In the genomic region with DNA sequence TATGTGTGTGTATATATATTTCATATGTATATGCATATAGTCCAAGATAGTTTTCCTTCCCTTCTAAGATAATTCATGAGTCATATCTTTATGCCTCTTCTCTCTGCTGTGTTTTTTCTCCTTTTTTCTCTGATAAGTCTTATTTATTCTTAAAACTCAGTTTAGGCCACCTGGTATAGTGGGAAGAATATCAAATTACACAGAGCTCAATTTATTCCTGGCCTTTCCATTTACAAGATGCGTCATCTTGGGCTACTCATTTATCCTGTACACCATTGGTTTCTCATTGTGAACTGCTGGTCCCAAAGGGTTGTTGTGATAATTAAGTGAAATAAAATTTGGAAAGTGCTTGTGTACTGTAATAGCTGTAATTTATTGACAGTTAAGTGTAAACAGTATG, we compare ENCODE assay signal across 26 cellular contexts. TPM values are rescaled to one million over a fixed set of nuclear protein-coding genes. Genes with fewer than 3 reads are reported as not detected.
DNase-seq lines count a peak whose midpoint lies in the region; ATAC-seq, FAIRE-seq and TF ChIP-seq lines count a peak whose summit lies in the region.
"Had no signal": no experiment of that assay in that cellular context is flagged by ENCODE, and none has a peak within 500 bp of the region (broad histone marks: within the 10 kb centered on the region; RNA-seq: fewer than 3 reads in every experiment).

No MANE protein-coding gene starts in this region.

- H3K9ac ChIP-seq in HepG2 (ENCODE audit: insufficient read depth, low read depth, low read length) = no peak overlapping the region
- H3K9ac ChIP-seq: BLaER1 had no signal

- no peaks in the 10 kb centered on the region for H3K4me1 ChIP-seq in HepG2 (ENCODE audit: insufficient read depth, low read length)
- H3K4me1 ChIP-seq: BLaER1, pancreas, tibial artery had no signal

- DNase-seq in HEK293T (ENCODE audit: extremely low spot score) (peak; percentile 6), NCI-H146 treated with DMSO at 0.1 percent for 48 hours (lab: John Stamatoyannopoulos, UW; ENCODE audit: unreplicated experiment) (peak; percentile 65), NCI-H2227 treated with DMSO at 0.1 percent for 48 hours (lab: John Stamatoyannopoulos, UW) (peak; percentile 84), fibroblast of mammary gland (ENCODE audit: low read depth) (peak; percentile 5), HepG2 (ENCODE audit: low spot score) (no peak), NCI-H1417 treated with DMSO at 0.1 percent for 48 hours (lab: John Stamatoyannopoulos, UW) (no peak)
- DNase-seq: activated CD4-positive, alpha-beta T cell treated with anti-CD3 and anti-CD28 coated beads for 48 hours; activated effector memory CD4-positive, alpha-beta T cell treated with anti-CD3 and anti-CD28 coated beads, Interleukin-2, amount 50 U/mL, for 16 hours; activated naive CD8-positive, alpha-beta T cell treated with anti-CD3 and anti-CD28 coated beads for 36 hours; activated T-cell treated with anti-CD3 and anti-CD28 coated beads, Interleukin-2, amount 50 U/mL, for 1 hour; aorta; DMS79 treated with DMSO at 0.1 percent for 48 hours; endodermal cell; GF-D8; left cardiac atrium; nephron progenitor cell; pancreas; stimulated activated CD4-positive, alpha-beta T cell treated with anti-CD3 and anti-CD28 coated beads, Interleukin-2, amount 100 ng/mL, for 24 hours; tibial artery had no signal

- no peak for FAIRE-seq in HepG2 (lab: Jason Lieb, UNC)

- TF ChIP-seq RAD21 in HepG2 (CRISPR knock-in tag; IDR thresholded peaks at IDR 0.05) = no peak

- POLR2A ChIA-PET in HEK293T (lab: Yijun Ruan, JAX) = interaction anchor here (0.6 to 1.0 kb wide), 2 partner anchors 19 to 61 kb away, joined by 3 to 4 read pairs; a partner anchor contains a TSS
- POLR2A ChIA-PET in HepG2 (lab: Yijun Ruan, JAX) = no interaction called here

- H3K4me3 ChIP-seq in fibroblast of mammary gland (ENCODE audit: control insufficient read depth, low read depth, low read length) (no peak overlapping the region), HepG2 (replicated peaks in 1 of 3; ENCODE audit: insufficient read depth in 1 of 3, low read depth in 2 of 3, low read length in 3 of 3) (no peak overlapping the region)
- H3K4me3 ChIP-seq: BLaER1, cardiac muscle cell, pancreas, smooth muscle cell, tibial artery had no signal

- H3K36me3 ChIP-seq in HepG2 (replicated peaks in 1 of 2; ENCODE audit: control insufficient read depth in 1 of 2, insufficient read depth in 2 of 2, low read length in 2 of 2) = no peaks in the 10 kb centered on the region
- H3K36me3 ChIP-seq: BLaER1, cardiac muscle cell, pancreas, tibial artery had no signal

- intact Hi-C loops in HepG2 (cut with micrococcal nuclease; ENCODE audit: unreplicated experiment) = no loop called here

- BruUV-seq in HepG2 (replicated peaks; lab: Mats Ljungman, UMichigan) = no TSS peak

- no peaks in the 10 kb centered on the region for H3K9me3 ChIP-seq in HepG2 (ENCODE audit: low read length)
- H3K9me3 ChIP-seq: BLaER1, pancreas, tibial artery had no signal

- CTCF ChIA-PET in HEK293T (lab: Yijun Ruan, JAX) = interaction anchor here (0.6 to 0.7 kb wide), 2 partner anchors 17 to 541 kb away, joined by 3 to 5 read pairs; no protein-coding TSS in a partner anchor
- CTCF ChIA-PET in HepG2 (lab: Yijun Ruan, JAX; ENCODE audit: low intra/inter-chr PET ratio, low total read pairs) = no interaction called here

- no peak overlapping the region for H3K4me2 ChIP-seq in HepG2 (ENCODE audit: low read depth, low read length)
- H3K4me2 ChIP-seq: BLaER1, smooth muscle cell had no signal

- no peak for TF ChIP-seq EP300 in HepG2 (IDR thresholded peaks at IDR 0.05; ENCODE audit: low read depth in 2 of 2, low read length in 2 of 2)
- TF ChIP-seq EP300 in HepG2 (CRISPR knock-in tag; IDR thresholded peaks at IDR 0.05; ENCODE audit: borderline replicate concordance) = no peak

- H3K79me2 ChIP-seq in HepG2 (ENCODE audit: insufficient read depth, low read length) = no peaks in the 10 kb centered on the region

- no peak for TF ChIP-seq POLR2A in HepG2 (IDR thresholded peaks at IDR 0.05; ENCODE audit: insufficient read depth in 1 of 2, low read depth in 2 of 2, low read length in 2 of 2)

- no peak overlapping the region for H3K27ac ChIP-seq in HepG2 (ENCODE audit: extremely low read length, insufficient read depth, low read length)
- H3K27ac ChIP-seq: BLaER1, cardiac muscle cell, pancreas, tibial artery had no signal

- H3K27me3 ChIP-seq in HepG2 (ENCODE audit: control insufficient read depth in 1 of 2, insufficient read depth in 2 of 2, low read length in 2 of 2) = no peaks in the 10 kb centered on the region
- H3K27me3 ChIP-seq: BLaER1, cardiac muscle cell, pancreas, tibial artery had no signal

- no peaks in the 10 kb centered on the region for H4K20me1 ChIP-seq in HepG2 (ENCODE audit: insufficient read depth, low read length)
- H4K20me1 ChIP-seq: BLaER1 had no signal

- in situ Hi-C loops in HepG2 (cut with HindIII; ENCODE audit: extremely low pct_ligation_motif_present, low pct_unique_long_range_greater_than_20kb) = no loop called here

- ATAC-seq in HepG2 = no peak
- ATAC-seq in GM19035 (IDR thresholded peaks at IDR 0.05; ENCODE audit: unreplicated experiment) = no peak
- ATAC-seq: esophagus mucosa, HCT116, left cardiac atrium, pancreas, Right ventricle myocardium inferior had no signal

- TF ChIP-seq CTCF in fibroblast of mammary gland (conservative IDR thresholded peaks at IDR 0.05; ENCODE audit: control insufficient read depth, insufficient read depth, low read depth, low read length) (no peak), HepG2 (CRISPR knock-in tag; IDR thresholded peaks at IDR 0.05) (no peak)

- WGBS in HepG2 (ENCODE audit: low lambda C conversion rate) = 100% methylated on average over 1 of the region's 1 CpG

- no peak overlapping the region for H2AFZ ChIP-seq in HepG2 (ENCODE audit: low read length)

TF ChIP-seq in HEK293T, 16 proteins besides CTCF, POLR2A, EP300 and RAD21:
- no peak for TF ChIP-seq HDGF (IDR thresholded peaks at IDR 0.05; ENCODE audit: borderline replicate concordance)
- no peak for TF ChIP-seq SUZ12 (IDR thresholded peaks at IDR 0.05)
- no peak for TF ChIP-seq FOXM1 (IDR thresholded peaks at IDR 0.05; ENCODE audit: borderline replicate concordance)

TF ChIP-seq in HepG2, 621 proteins besides CTCF, POLR2A, EP300 and RAD21:
- TF ChIP-seq ZMAT3 (CRISPR knock-in tag; conservative IDR thresholded peaks at IDR 0.05) = no peak
- TF ChIP-seq ZFP62 (CRISPR knock-in tag; IDR thresholded peaks at IDR 0.05) = no peak
- TF ChIP-seq, protein P1, sequence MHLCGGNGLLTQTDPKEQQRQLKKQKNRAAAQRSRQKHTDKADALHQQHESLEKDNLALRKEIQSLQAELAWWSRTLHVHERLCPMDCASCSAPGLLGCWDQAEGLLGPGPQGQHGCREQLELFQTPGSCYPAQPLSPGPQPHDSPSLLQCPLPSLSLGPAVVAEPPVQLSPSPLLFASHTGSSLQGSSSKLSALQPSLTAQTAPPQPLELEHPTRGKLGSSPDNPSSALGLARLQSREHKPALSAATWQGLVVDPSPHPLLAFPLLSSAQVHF (CRISPR knock-in tag; IDR thresholded peaks at IDR 0.05) = no peak
- TF ChIP-seq SIX4 (CRISPR knock-in tag; IDR thresholded peaks at IDR 0.05) = no peak
- TF ChIP-seq U2AF1 (optimal IDR thresholded peaks at IDR 0.05; ENCODE audit: low read depth, low read length) = no peak
- TF ChIP-seq ZNF337 (CRISPR knock-in tag; IDR thresholded peaks at IDR 0.05; ENCODE audit: borderline replicate concordance, low read depth) = no peak
- no peak for TF ChIP-seq NR2F1 (CRISPR knock-in tag; IDR thresholded peaks at IDR 0.05)
- TF ChIP-seq ATAD3A (CRISPR knock-in tag; IDR thresholded peaks at IDR 0.05) = no peak
- TF ChIP-seq ZNF660 (CRISPR knock-in tag; IDR thresholded peaks at IDR 0.05; ENCODE audit: borderline replicate concordance, low read depth) = no peak
- TF ChIP-seq, protein P2, sequence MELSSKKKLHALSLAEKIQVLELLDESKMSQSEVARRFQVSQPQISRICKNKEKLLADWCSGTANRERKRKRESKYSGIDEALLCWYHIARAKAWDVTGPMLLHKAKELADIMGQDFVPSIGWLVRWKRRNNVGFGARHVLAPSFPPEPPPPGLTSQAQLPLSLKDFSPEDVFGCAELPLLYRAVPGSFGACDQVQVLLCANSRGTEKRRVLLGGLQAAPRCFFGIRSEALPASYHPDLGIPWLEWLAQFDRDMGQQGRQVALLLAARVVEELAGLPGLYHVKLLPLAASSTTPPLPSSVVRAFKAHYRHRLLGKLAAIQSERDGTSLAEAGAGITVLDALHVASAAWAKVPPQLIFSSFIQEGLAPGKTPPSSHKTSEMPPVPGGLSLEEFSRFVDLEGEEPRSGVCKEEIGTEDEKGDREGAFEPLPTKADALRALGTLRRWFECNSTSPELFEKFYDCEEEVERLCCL (CRISPR knock-in tag; IDR thresholded peaks at IDR 0.05; ENCODE audit: borderline replicate concordance) = no peak

RNA-seq across cellular contexts. Expression of a gene that starts 19.4 kb away (rescaled TPM):
- total RNA-seq in HepG2 (2016; rRNA removed; fragmentation: Illumina TruSeq; extraction: Trizol) = 2.5 and 2.8 TPM in 2 replicates
- total RNA-seq in HepG2 (2016; cell fraction: cytosol; rRNA removed; fragmentation: Illumina TruSeq; extraction: Trizol; ENCODE audit: low read depth) = 1.3 and 1.4 TPM in 2 replicates
- total RNA-seq in HepG2 (2016; cell fraction: insoluble cytoplasmic fraction; rRNA removed; fragmentation: Illumina TruSeq; extraction: Trizol) = 2.5 and 2.7 TPM in 2 replicates
- 1.4 and 1.9 TPM in 2 replicates for total RNA-seq in HepG2 (2016; cell fraction: membrane; rRNA removed; fragmentation: Illumina TruSeq; extraction: Trizol)
- 6.9 and 7.4 TPM in 2 replicates for total RNA-seq in HepG2 (2016; cell fraction: nucleus; rRNA removed; fragmentation: Illumina TruSeq; extraction: Trizol)
- polyA plus RNA-seq in HepG2 (2011; rRNA removed) = 0.59 and 0.95 TPM in 2 replicates
- 0.28 and 0.34 TPM in 2 replicates for polyA plus RNA-seq in HepG2 (2011; cell fraction: cytosol; rRNA removed)
- polyA plus RNA-seq in HepG2 (2011; cell fraction: nucleus; rRNA removed) = 1.3 and 1.6 TPM in 2 replicates
- 0.81 and 1.1 TPM in 2 replicates for polyA plus RNA-seq in HepG2 (2012)
- polyA plus RNA-seq in HepG2 (2016; cell fraction: cytosol; fragmentation: Illumina TruSeq; extraction: Trizol; ENCODE audit: low read depth) = 0.06 and 0.12 TPM in 2 replicates
- polyA plus RNA-seq in HepG2 (2016; cell fraction: insoluble cytoplasmic fraction; fragmentation: Illumina TruSeq; extraction: Trizol; ENCODE audit: low read depth) = 1.3 and 1.5 TPM in 2 replicates
- polyA plus RNA-seq in HepG2 (2016; cell fraction: membrane; fragmentation: Illumina TruSeq; extraction: Trizol; ENCODE audit: low read depth) = 0.15 and 0.26 TPM in 2 replicates
- polyA plus RNA-seq in HepG2 (2016; cell fraction: nucleus; fragmentation: Illumina TruSeq; extraction: Trizol; ENCODE audit: insufficient read depth, low read depth) = 2.4 and 2.9 TPM in 2 replicates
- polyA minus RNA-seq in HepG2 (2011; rRNA and poly(A)+ RNA removed; ENCODE audit: low replicate concordance) = 1.4 and 2.2 TPM in 2 replicates
- 0.49 and 0.62 TPM in 2 replicates for polyA minus RNA-seq in HepG2 (2011; cell fraction: cytosol; rRNA and poly(A)+ RNA removed)
- 13.1 and 13.6 TPM in 2 replicates for polyA minus RNA-seq in HepG2 (2011; cell fraction: nucleus; rRNA and poly(A)+ RNA removed)

Comparison
In these comparisons a context has a peak if more than half of its experiments do, and no peak if none do; other contexts are left out.
1. DNase-seq: peak in HEK293T (single experiment), NCI-H146 treated with DMSO at 0.1 percent for 48 hours (single experiment), NCI-H2227 treated with DMSO at 0.1 percent for 48 hours (single experiment) and fibroblast of mammary gland (single experiment); none in HepG2 (single experiment) and NCI-H1417 treated with DMSO at 0.1 percent for 48 hours (single experiment).